Comparison of ENCODE assay signal across 22 cellular contexts in the genomic region with DNA sequence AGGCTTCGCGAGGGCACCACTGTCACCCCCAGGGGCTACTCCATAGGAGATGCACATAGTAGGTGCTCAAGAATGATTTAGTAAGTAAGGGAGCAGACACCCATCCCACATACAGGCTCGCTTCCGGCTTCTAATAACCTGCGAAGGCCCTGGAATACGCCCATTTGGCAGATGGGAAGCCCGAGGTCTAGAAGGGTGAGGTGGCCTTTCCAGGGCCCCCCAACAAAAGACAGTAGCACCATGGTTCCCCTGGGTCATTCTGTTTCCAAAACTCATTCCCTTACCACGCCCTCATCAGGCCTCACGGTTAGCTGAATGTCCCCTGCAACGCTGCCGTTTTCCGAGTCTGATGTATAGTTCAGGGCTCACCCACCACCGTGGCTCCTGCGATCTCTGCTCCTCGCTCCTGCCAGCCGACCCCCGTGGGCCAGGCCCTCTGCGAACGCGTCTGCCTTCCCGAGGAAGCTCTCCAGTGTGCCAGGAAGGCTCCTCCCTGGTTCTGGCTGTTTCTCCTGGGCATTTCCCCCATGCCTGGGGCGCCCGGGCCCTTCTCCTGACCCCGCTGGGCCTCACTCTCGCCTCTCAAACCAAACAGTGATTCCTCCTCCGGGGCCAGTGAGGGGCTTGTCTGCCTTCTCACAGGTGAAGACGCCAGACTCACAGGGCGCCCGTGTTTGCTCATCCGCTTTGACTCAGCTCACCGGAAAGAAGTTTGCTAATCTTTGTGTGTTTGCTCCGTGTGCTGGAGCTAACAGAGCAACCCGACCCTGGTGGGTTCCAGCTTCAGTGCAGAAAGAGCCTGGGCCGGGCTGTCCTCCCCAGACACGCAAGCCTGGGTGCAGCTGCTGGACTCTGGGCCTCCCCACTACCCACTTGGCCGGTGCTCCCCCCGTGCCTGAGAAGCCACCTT.
DNase-seq lines count a peak whose midpoint lies in the region; ATAC-seq, FAIRE-seq and TF ChIP-seq lines count a peak whose summit lies in the region.
"Had no signal": no experiment of that assay in that cellular context is flagged by ENCODE, and none has a peak within 500 bp of the region (broad histone marks: within the 10 kb centered on the region; RNA-seq: fewer than 3 reads in every experiment).

No MANE protein-coding gene starts in this region.

- intact Hi-C loops in lower lobe of right lung (cut with DNase I): no loop called here

- peak in 1 of 2 donors; percentile 11 for ATAC-seq in lower lobe of right lung
- ATAC-seq in GM18873 (IDR thresholded peaks at IDR 0.05; ENCODE audit: low FRiP score, unreplicated experiment): no peak
- ATAC-seq: activated T-helper 17 cell treated with anti-CD3 and anti-CD28 coated beads, Interleukin-2, amount 50 U/mL, for 72 hours had no signal

- no peak for FAIRE-seq in bronchial epithelial cell (lab: Jason Lieb, UNC)

- H3K36me3 ChIP-seq in bronchial epithelial cell (ENCODE audit: control insufficient read depth, insufficient read depth, low read length): no peaks in the 10 kb centered on the region
- no peaks in the 10 kb centered on the region for H3K36me3 ChIP-seq in lower lobe of right lung
- H3K36me3 ChIP-seq: upper lobe of left lung had no signal

- no peaks in the 10 kb centered on the region for H3K9me3 ChIP-seq in lower lobe of right lung
- H3K9me3 ChIP-seq: upper lobe of left lung had no signal

- H3K27me3 ChIP-seq in bronchial epithelial cell (ENCODE audit: control insufficient read depth, insufficient read depth, low read length) (no peaks in the 10 kb centered on the region), lower lobe of right lung (ENCODE audit: low read depth) (peaks cover 14% of the 10 kb centered on the region)
- H3K27me3 ChIP-seq: upper lobe of left lung had no signal

- peak; percentile 13 for DNase-seq in HT1080 (ENCODE audit: low read depth)
- DNase-seq in bronchial epithelial cell (ENCODE audit: low read depth): peak; percentile 66
- peak; percentile 30 for DNase-seq in lower lobe of right lung
- DNase-seq in retina: peak; percentile 52
- no peak for DNase-seq in NCI-H774 (lab: John Stamatoyannopoulos, UW)
- DNase-seq in 8988T: no peak
- DNase-seq: activated CD4-positive, alpha-beta T cell treated with anti-CD3 and anti-CD28 coated beads, Interleukin-2, amount 50 U/mL, for 4 hours; activated CD4-positive, CD25-positive, alpha-beta regulatory T cell; activated naive CD8-positive, alpha-beta T cell treated with anti-CD3 and anti-CD28 coated beads for 36 hours; central memory CD4-positive, alpha-beta T cell; DND-41; NCI-H446; NCI-H82; nucleus accumbens; stimulated activated CD4-positive, alpha-beta T cell treated with anti-CD3 and anti-CD28 coated beads, Interleukin-2, amount 100 ng/mL, for 24 hours; substantia nigra; T-helper 1 cell had no signal

- no peak overlapping the region for H3K4me3 ChIP-seq in bronchial epithelial cell (ENCODE audit: low read depth, low read length)
- H3K4me3 ChIP-seq in lower lobe of right lung: no peak overlapping the region
- H3K4me3 ChIP-seq: smooth muscle cell, upper lobe of left lung had no signal

- H3K27ac ChIP-seq in lower lobe of right lung: no peak overlapping the region
- H3K27ac ChIP-seq: C4-2B, upper lobe of left lung had no signal

- TF ChIP-seq CTCF in bronchial epithelial cell (IDR thresholded peaks at IDR 0.05; ENCODE audit: insufficient read depth, low read length, severe bottlenecking) (no peak), lower lobe of right lung (IDR thresholded peaks at IDR 0.05) (no peak)

- H3K4me1 ChIP-seq in lower lobe of right lung: no peaks in the 10 kb centered on the region
- H3K4me1 ChIP-seq: upper lobe of left lung had no signal

Comparison
In these comparisons a context has a peak if more than half of its experiments do, and no peak if none do; other contexts are left out.
1. DNase-seq: peak in HT1080 (single experiment), bronchial epithelial cell (single experiment), lower lobe of right lung (single experiment) and retina (single experiment); none in NCI-H774 (single experiment) and 8988T (single experiment).